8 cellular contexts compared by ENCODE assay signal in genomic region chr19:54481326-54481930, GRCh38.
DNase-seq lines count a peak whose midpoint lies in the region; ATAC-seq and TF ChIP-seq lines count a peak whose summit lies in the region.

No MANE protein-coding gene starts in this region.

- no peak overlapping the region for H3K9ac ChIP-seq in SU-DHL-6 (ENCODE audit: low read length)

- H3K27me3 ChIP-seq in SU-DHL-6 (ENCODE audit: low read length): no peaks in the 10 kb centered on the region

- H3K27ac Mint-ChIP-seq in memory B cell: no peak overlapping the region

- no peaks in the 10 kb centered on the region for H3K79me2 ChIP-seq in SU-DHL-6 (ENCODE audit: insufficient read depth, low read length)

- no peaks in the 10 kb centered on the region for H4K20me1 ChIP-seq in SU-DHL-6 (ENCODE audit: low read depth, low read length)

- H3F3A ChIP-seq in SU-DHL-6 (ENCODE audit: insufficient read depth): no peaks in the 10 kb centered on the region

- no peak overlapping the region for H3K4me3 Mint-ChIP-seq in memory B cell

- peaks cover 26% of the 10 kb centered on the region for H3K27me3 Mint-ChIP-seq in memory B cell

- H3K9me3 Mint-ChIP-seq in memory B cell: no peaks in the 10 kb centered on the region

- TF ChIP-seq CTCF in SU-DHL-6 (IDR thresholded peaks at IDR 0.05; ENCODE audit: insufficient read depth, low read length, poor library complexity, severe bottlenecking) (peak; percentile 32), coronary artery (IDR thresholded peaks at IDR 0.05) (peak; percentile 27)

- DNase-seq in SIG-M5 treated with dmso at 0.1 percent for 504 hours (lab: John Stamatoyannopoulos, UW; ENCODE audit: unreplicated experiment) (peak; percentile 55), SIG-M5 (lab: John Stamatoyannopoulos, UW) (no peak), Kasumi-1 (lab: John Stamatoyannopoulos, UW) (peak; percentile 73 to 76), coronary artery (ENCODE audit: low spot score) (no peak), memory B cell (ENCODE audit: low spot score in 2 of 2) (peak; percentile 48 to 69), HuH-7.5 (ENCODE audit: low spot score) (no peak)

- no peaks in the 10 kb centered on the region for H3K36me3 Mint-ChIP-seq in memory B cell

- no peak overlapping the region for H3K4me2 ChIP-seq in SU-DHL-6 (ENCODE audit: low read depth, low read length, poor library complexity, severe bottlenecking)

- no peak overlapping the region for H3K27ac ChIP-seq in SU-DHL-6 (ENCODE audit: low read depth, low read length)
- H3K27ac ChIP-seq in coronary artery: no peak overlapping the region

- no peak overlapping the region for H3K4me3 ChIP-seq in SU-DHL-6 (ENCODE audit: insufficient read depth, low read length, poor library complexity, severe bottlenecking)
- H3K4me3 ChIP-seq in coronary artery: no peak overlapping the region

- H3K4me1 Mint-ChIP-seq in memory B cell: peaks cover 15% of the 10 kb centered on the region

- no peak overlapping the region for H2AFZ ChIP-seq in SU-DHL-6 (ENCODE audit: low read depth, low read length, severe bottlenecking)

- H3K36me3 ChIP-seq in SU-DHL-6 (ENCODE audit: low read length): no peaks in the 10 kb centered on the region

- ATAC-seq in memory B cell (ENCODE audit: low read depth) (peak; percentile 66), GM18517 (IDR thresholded peaks at IDR 0.05; ENCODE audit: unreplicated experiment) (no peak)

- H3K9me2 ChIP-seq in SU-DHL-6 (replicated peaks; ENCODE audit: insufficient read depth, low read length): no peaks in the 10 kb centered on the region

- no peaks in the 10 kb centered on the region for H3K9me3 ChIP-seq in SU-DHL-6 (ENCODE audit: insufficient read depth, low read length)

Comparison
In these comparisons a context has a peak if more than half of its experiments do, and no peak if none do; other contexts are left out.
1. DNase-seq: peak in SIG-M5 treated with dmso at 0.1 percent for 504 hours (single experiment), Kasumi-1 (2 of 2) and memory B cell (2 of 2); none in SIG-M5 (single experiment), coronary artery (single experiment) and HuH-7.5 (single experiment).